In the genomic region with DNA sequence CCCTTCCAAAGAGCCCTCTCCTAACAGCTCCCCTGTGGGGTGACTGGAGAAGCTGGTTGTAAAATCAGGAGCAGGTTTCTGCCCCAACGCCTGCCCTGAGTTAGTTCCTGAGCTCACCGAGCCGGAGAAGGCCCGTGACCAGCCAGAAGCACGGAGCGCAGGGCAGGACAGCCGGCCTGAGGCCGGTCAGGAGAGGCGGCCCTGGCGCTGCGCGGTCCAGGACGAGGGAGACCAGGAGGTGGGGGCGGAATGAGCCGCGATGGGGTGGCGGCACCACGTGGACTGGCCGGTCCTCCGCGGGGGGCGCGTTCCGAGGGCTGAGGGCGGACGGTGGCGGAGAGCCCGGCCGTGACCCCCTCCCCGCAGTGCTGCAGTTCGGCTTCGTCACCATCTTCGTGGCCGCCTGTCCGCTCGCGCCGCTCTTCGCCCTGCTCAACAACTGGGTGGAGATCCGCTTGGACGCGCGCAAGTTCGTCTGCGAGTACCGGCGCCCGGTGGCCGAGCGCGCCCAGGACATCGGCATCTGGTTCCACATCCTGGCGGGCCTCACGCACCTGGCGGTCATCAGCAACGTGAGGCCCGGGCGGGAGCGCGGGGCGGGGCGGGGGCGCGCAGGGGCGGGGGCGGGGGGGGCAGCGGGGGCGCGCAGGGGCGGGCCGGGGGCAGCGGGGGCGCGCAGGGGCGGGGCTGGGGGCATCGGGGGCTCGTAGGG, we compare ENCODE assay signal across 1 cellular context.
TF ChIP-seq lines count a peak whose summit lies in the region.

No MANE protein-coding gene starts in this region.

TF ChIP-seq in HepG2, 621 proteins besides CTCF, POLR2A, EP300 and RAD21 (continued from another document and continues in another):
- TF ChIP-seq, protein P1, sequence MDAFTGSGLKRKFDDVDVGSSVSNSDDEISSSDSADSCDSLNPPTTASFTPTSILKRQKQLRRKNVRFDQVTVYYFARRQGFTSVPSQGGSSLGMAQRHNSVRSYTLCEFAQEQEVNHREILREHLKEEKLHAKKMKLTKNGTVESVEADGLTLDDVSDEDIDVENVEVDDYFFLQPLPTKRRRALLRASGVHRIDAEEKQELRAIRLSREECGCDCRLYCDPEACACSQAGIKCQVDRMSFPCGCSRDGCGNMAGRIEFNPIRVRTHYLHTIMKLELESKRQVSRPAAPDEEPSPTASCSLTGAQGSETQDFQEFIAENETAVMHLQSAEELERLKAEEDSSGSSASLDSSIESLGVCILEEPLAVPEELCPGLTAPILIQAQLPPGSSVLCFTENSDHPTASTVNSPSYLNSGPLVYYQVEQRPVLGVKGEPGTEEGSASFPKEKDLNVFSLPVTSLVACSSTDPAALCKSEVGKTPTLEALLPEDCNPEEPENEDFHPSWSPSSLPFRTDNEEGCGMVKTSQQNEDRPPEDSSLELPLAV (CRISPR knock-in tag; conservative IDR thresholded peaks at IDR 0.05; ENCODE audit: low read depth): no peak; the same call in 1 of the 2 replicates
- TF ChIP-seq MIER3 (CRISPR knock-in tag; IDR thresholded peaks at IDR 0.05; ENCODE audit: borderline replicate concordance) (peak; percentile 53; the same call in 1 of the 2 replicates), GATA4 (IDR thresholded peaks at IDR 0.05; ENCODE audit: borderline replicate concordance, low read depth) (no peak), HMG20A (CRISPR knock-in tag; IDR thresholded peaks at IDR 0.05; ENCODE audit: borderline replicate concordance) (no peak; the same call in 1 of the 2 replicates), ZNF235 (CRISPR knock-in tag; IDR thresholded peaks at IDR 0.05; ENCODE audit: borderline replicate concordance) (0 out of 2 replicates have a peak, but pooled peaks have one; percentile 76), ZNF205 (CRISPR knock-in tag; IDR thresholded peaks at IDR 0.05) (peak; percentile 53; the same call in 1 of the 2 replicates), FOXJ3 (CRISPR knock-in tag; IDR thresholded peaks at IDR 0.05; ENCODE audit: borderline replicate concordance) (no peak), CC2D1A (CRISPR knock-in tag; IDR thresholded peaks at IDR 0.05) (no peak), SMARCE1 (IDR thresholded peaks at IDR 0.05; ENCODE audit: borderline replicate concordance) (no peak), NRL (CRISPR knock-in tag; IDR thresholded peaks at IDR 0.05; ENCODE audit: borderline replicate concordance) (peak; percentile 96), MBD4 (IDR thresholded peaks at IDR 0.05; ENCODE audit: borderline replicate concordance, low read length) (no peak), SIN3B (IDR thresholded peaks at IDR 0.05; ENCODE audit: low read length) (no peak), ZNF3 (CRISPR knock-in tag; IDR thresholded peaks at IDR 0.05) (no peak), ZNF124 (CRISPR knock-in tag; IDR thresholded peaks at IDR 0.05) (no peak), SRSF1 (optimal IDR thresholded peaks at IDR 0.05; ENCODE audit: low read depth, low read length) (no peak), ZNF326 (CRISPR knock-in tag; IDR thresholded peaks at IDR 0.05; ENCODE audit: borderline replicate concordance) (no peak), SP1 (IDR thresholded peaks at IDR 0.05) (no peak), SP1 (CRISPR knock-in tag; IDR thresholded peaks at IDR 0.05) (peak; percentile 9; the same call in 1 of the 2 replicates), CEBPB (IDR thresholded peaks at IDR 0.05; ENCODE audit: borderline replicate concordance, low read depth, low read length) (no peak), MYC (CRISPR knock-in tag; IDR thresholded peaks at IDR 0.05; ENCODE audit: borderline replicate concordance) (peak; percentile 96), ZNF562 (CRISPR knock-in tag; IDR thresholded peaks at IDR 0.05; ENCODE audit: borderline replicate concordance) (no peak), ISL2 (CRISPR knock-in tag; IDR thresholded peaks at IDR 0.05) (peak; percentile 82; the same call in 1 of the 2 replicates), ZSCAN12 (CRISPR knock-in tag; IDR thresholded peaks at IDR 0.05) (peak; percentile 77; the same call in 1 of the 2 replicates), FOSL1 (CRISPR knock-in tag; IDR thresholded peaks at IDR 0.05; ENCODE audit: borderline replicate concordance) (no peak), ZNF333 (CRISPR knock-in tag; IDR thresholded peaks at IDR 0.05; ENCODE audit: borderline replicate concordance) (peak; percentile 78; the same call in 1 of the 2 replicates), JUND (CRISPR knock-in tag; IDR thresholded peaks at IDR 0.05) (no peak), CCAR2 (optimal IDR thresholded peaks at IDR 0.05; ENCODE audit: low read depth, low read length) (no peak), ZMAT3 (CRISPR knock-in tag; conservative IDR thresholded peaks at IDR 0.05) (peak; percentile 71; the same call in 1 of the 2 replicates), NCOA5 (CRISPR knock-in tag; IDR thresholded peaks at IDR 0.05) (no peak), KAT2B (IDR thresholded peaks at IDR 0.05; ENCODE audit: borderline replicate concordance, low read depth, low read length) (no peak), EHMT2 (IDR thresholded peaks at IDR 0.05; ENCODE audit: borderline replicate concordance, low read depth, low read length) (no peak), SRSF9 (IDR thresholded peaks at IDR 0.05; ENCODE audit: borderline replicate concordance, insufficient read depth, low read depth, low read length, poor library complexity, severe bottlenecking) (no peak), MIXL1 (CRISPR knock-in tag; IDR thresholded peaks at IDR 0.05) (no peak; the same call in 1 of the 2 replicates), MLLT10 (CRISPR knock-in tag; IDR thresholded peaks at IDR 0.05) (no peak)
- TF ChIP-seq, protein P2, sequence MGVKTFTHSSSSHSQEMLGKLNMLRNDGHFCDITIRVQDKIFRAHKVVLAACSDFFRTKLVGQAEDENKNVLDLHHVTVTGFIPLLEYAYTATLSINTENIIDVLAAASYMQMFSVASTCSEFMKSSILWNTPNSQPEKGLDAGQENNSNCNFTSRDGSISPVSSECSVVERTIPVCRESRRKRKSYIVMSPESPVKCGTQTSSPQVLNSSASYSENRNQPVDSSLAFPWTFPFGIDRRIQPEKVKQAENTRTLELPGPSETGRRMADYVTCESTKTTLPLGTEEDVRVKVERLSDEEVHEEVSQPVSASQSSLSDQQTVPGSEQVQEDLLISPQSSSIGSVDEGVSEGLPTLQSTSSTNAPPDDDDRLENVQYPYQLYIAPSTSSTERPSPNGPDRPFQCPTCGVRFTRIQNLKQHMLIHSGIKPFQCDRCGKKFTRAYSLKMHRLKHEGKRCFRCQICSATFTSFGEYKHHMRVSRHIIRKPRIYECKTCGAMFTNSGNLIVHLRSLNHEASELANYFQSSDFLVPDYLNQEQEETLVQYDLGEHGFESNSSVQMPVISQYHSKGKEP (CRISPR knock-in tag; IDR thresholded peaks at IDR 0.05): peak; percentile 14; the same call in 1 of the 2 replicates
- TF ChIP-seq, protein P3, sequence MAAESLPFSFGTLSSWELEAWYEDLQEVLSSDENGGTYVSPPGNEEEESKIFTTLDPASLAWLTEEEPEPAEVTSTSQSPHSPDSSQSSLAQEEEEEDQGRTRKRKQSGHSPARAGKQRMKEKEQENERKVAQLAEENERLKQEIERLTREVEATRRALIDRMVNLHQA (CRISPR knock-in tag; IDR thresholded peaks at IDR 0.05): peak; percentile 47; the same call in 1 of the 2 replicates
- TF ChIP-seq, protein P4, sequence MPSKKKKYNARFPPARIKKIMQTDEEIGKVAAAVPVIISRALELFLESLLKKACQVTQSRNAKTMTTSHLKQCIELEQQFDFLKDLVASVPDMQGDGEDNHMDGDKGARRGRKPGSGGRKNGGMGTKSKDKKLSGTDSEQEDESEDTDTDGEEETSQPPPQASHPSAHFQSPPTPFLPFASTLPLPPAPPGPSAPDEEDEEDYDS (CRISPR knock-in tag; IDR thresholded peaks at IDR 0.05): no peak; the same call in 1 of the 2 replicates
- TF ChIP-seq, protein P5, sequence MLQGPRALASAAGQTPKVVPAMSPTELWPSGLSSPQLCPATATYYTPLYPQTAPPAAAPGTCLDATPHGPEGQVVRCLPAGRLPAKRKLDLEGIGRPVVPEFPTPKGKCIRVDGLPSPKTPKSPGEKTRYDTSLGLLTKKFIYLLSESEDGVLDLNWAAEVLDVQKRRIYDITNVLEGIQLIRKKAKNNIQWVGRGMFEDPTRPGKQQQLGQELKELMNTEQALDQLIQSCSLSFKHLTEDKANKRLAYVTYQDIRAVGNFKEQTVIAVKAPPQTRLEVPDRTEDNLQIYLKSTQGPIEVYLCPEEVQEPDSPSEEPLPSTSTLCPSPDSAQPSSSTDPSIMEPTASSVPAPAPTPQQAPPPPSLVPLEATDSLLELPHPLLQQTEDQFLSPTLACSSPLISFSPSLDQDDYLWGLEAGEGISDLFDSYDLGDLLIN (CRISPR knock-in tag; IDR thresholded peaks at IDR 0.05; ENCODE audit: borderline replicate concordance): no peak
- TF ChIP-seq, protein P6, sequence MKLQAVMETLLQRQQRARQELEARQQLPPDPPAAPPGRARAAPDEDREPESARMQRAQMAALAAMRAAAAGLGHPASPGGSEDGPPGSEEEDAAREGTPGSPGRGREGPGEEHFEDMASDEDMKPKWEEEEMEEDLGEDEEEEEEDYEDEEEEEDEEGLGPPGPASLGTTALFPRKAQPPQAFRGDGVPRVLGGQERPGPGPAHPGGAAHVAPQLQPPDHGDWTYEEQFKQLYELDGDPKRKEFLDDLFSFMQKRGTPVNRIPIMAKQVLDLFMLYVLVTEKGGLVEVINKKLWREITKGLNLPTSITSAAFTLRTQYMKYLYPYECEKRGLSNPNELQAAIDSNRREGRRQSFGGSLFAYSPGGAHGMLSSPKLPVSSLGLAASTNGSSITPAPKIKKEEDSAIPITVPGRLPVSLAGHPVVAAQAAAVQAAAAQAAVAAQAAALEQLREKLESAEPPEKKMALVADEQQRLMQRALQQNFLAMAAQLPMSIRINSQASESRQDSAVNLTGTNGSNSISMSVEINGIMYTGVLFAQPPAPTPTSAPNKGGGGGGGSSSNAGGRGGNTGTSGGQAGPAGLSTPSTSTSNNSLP (IDR thresholded peaks at IDR 0.05; ENCODE audit: low read depth, low read length): no peak
- TF ChIP-seq, protein P7, sequence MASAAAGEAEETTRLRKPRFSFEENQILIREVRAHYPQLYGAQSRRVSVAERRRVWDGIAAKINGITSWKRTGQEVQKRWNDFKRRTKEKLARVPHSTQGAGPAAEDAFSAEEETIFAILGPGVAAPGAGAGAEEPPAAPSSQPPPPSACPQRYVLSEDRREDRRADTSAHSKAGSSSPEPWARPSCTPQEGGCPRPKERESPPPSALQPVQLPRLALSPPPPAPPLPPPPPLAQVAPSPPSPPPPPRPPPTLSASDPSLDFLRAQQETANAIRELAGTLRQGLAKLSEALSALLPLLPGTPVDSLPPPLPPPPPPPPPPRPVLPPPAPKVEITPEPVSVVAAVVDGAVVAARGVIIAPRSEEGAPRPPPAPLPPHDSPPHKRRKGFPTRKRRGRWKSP (CRISPR knock-in tag; IDR thresholded peaks at IDR 0.05): peak; percentile 74; the same call in 1 of the 2 replicates
- TF ChIP-seq, protein P8, sequence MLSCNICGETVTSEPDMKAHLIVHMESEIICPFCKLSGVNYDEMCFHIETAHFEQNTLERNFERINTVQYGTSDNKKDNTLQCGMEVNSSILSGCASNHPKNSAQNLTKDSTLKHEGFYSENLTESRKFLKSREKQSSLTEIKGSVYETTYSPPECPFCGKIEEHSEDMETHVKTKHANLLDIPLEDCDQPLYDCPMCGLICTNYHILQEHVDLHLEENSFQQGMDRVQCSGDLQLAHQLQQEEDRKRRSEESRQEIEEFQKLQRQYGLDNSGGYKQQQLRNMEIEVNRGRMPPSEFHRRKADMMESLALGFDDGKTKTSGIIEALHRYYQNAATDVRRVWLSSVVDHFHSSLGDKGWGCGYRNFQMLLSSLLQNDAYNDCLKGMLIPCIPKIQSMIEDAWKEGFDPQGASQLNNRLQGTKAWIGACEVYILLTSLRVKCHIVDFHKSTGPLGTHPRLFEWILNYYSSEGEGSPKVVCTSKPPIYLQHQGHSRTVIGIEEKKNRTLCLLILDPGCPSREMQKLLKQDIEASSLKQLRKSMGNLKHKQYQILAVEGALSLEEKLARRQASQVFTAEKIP (CRISPR knock-in tag; IDR thresholded peaks at IDR 0.05; ENCODE audit: borderline replicate concordance): no peak
- TF ChIP-seq, protein P9, sequence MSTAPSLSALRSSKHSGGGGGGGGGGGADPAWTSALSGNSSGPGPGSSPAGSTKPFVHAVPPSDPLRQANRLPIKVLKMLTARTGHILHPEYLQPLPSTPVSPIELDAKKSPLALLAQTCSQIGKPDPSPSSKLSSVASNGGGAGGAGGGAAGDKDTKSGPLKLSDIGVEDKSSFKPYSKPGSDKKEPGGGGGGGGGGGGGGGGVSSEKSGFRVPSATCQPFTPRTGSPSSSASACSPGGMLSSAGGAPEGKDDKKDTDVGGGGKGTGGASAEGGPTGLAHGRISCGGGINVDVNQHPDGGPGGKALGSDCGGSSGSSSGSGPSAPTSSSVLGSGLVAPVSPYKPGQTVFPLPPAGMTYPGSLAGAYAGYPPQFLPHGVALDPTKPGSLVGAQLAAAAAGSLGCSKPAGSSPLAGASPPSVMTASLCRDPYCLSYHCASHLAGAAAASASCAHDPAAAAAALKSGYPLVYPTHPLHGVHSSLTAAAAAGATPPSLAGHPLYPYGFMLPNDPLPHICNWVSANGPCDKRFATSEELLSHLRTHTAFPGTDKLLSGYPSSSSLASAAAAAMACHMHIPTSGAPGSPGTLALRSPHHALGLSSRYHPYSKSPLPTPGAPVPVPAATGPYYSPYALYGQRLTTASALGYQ (CRISPR knock-in tag; IDR thresholded peaks at IDR 0.05): no peak
- TF ChIP-seq, protein P10, sequence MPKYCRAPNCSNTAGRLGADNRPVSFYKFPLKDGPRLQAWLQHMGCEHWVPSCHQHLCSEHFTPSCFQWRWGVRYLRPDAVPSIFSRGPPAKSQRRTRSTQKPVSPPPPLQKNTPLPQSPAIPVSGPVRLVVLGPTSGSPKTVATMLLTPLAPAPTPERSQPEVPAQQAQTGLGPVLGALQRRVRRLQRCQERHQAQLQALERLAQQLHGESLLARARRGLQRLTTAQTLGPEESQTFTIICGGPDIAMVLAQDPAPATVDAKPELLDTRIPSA (CRISPR knock-in tag; IDR thresholded peaks at IDR 0.05; ENCODE audit: borderline replicate concordance): 0 out of 2 replicates have a peak, but pooled peaks have one; percentile 63
- TF ChIP-seq, protein P11, sequence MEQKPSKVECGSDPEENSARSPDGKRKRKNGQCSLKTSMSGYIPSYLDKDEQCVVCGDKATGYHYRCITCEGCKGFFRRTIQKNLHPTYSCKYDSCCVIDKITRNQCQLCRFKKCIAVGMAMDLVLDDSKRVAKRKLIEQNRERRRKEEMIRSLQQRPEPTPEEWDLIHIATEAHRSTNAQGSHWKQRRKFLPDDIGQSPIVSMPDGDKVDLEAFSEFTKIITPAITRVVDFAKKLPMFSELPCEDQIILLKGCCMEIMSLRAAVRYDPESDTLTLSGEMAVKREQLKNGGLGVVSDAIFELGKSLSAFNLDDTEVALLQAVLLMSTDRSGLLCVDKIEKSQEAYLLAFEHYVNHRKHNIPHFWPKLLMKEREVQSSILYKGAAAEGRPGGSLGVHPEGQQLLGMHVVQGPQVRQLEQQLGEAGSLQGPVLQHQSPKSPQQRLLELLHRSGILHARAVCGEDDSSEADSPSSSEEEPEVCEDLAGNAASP (CRISPR knock-in tag; IDR thresholded peaks at IDR 0.05; ENCODE audit: borderline replicate concordance): peak; percentile 55
